In the genomic region with DNA sequence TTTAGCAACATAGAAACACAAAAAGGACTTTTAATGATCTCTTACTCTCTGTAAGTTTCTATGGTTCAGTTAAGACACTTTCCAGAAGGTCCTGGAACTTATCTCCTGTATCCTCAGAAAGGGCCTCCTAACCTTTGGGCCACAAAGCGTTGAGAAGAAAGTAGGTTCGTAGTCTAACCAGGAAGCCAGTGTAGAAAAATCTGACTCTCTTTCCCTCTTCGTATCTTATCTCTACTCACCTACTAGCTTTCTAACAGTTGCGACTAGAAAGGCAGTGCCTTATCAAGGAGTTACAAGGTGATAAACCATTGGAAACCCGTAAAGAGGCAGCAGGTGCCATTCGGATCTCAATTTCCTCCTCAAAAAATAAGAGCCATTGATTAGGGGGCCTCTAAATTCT, we compare ENCODE assay signal across 21 cellular contexts. TPM values are rescaled to one million over a fixed set of nuclear protein-coding genes. Genes with fewer than 3 reads are reported as not detected.
DNase-seq lines count a peak whose midpoint lies in the region; ATAC-seq and TF ChIP-seq lines count a peak whose summit lies in the region.
"Had no signal": no experiment of that assay in that cellular context is flagged by ENCODE, and none has a peak within 500 bp of the region (broad histone marks: within the 10 kb centered on the region; RNA-seq: fewer than 3 reads in every experiment).

No MANE protein-coding gene starts in this region.

- H3K9ac ChIP-seq in BLaER1 treated with 17β-estradiol and CSF1 and Interleukin-3, amounts not matched to agents 10 nM and 100 nM = no peak overlapping the region
- H3K9ac ChIP-seq: GM23248 had no signal

- H3K27ac ChIP-seq in BLaER1 treated with 17β-estradiol and CSF1 and Interleukin-3, amounts not matched to agents 10 nM and 100 nM = no peak overlapping the region; a peak in 1 of 22 replicates
- H3K27ac ChIP-seq in muscle layer of duodenum (ENCODE audit: low read length) = peak overlapping the region; percentile 11
- H3K27ac ChIP-seq: GM23248 had no signal

- intact Hi-C loops in left colon (cut with DNase I, micrococcal nuclease) = no loop called here

- H3K27ac Mint-ChIP-seq in T-helper 17 cell = peak overlapping the region; percentile 24
- H3K27ac Mint-ChIP-seq in nephron progenitor cell = no peak overlapping the region
- H3K27ac Mint-ChIP-seq: B cell had no signal

- H3K9me3 Mint-ChIP-seq in nephron progenitor cell = no peaks in the 10 kb centered on the region
- H3K9me3 Mint-ChIP-seq: CD8-positive, alpha-beta memory T cell had no signal

- H3K4me1 Mint-ChIP-seq in T-helper 17 cell (peaks cover 24% of the 10 kb centered on the region), nephron progenitor cell (peaks cover 5% of the 10 kb centered on the region)
- H3K4me1 Mint-ChIP-seq: B cell had no signal

- ATAC-seq in T-helper 17 cell (no peak), left colon (peak; percentile 76), left lobe of liver (no peak)

- H3K27me3 ChIP-seq in BLaER1 treated with 17β-estradiol and CSF1 and Interleukin-3, amounts not matched to agents 10 nM and 100 nM = no peaks in the 10 kb centered on the region
- H3K27me3 ChIP-seq in muscle layer of duodenum (ENCODE audit: low read depth, low read length) = no peaks in the 10 kb centered on the region

- peaks cover 0 to 6% (median 0%) of the 10 kb centered on the region in 11 experiments; a peak in 2 of 22 replicates for H3K9me3 ChIP-seq in BLaER1 treated with 17β-estradiol and CSF1 and Interleukin-3, amounts not matched to agents 10 nM and 100 nM (replicated peaks in 1 of 11)
- no peaks in the 10 kb centered on the region for H3K9me3 ChIP-seq in T-helper 17 cell (ENCODE audit: control insufficient read depth, low read length, poor library complexity, severe bottlenecking)
- H3K9me3 ChIP-seq in muscle layer of duodenum (ENCODE audit: control insufficient read depth in 1 of 2, low read length in 2 of 2) = no peaks in the 10 kb centered on the region
- H3K9me3 ChIP-seq: HAP-1 had no signal

- no peak for TF ChIP-seq CTCF in nephron progenitor cell (IDR thresholded peaks at IDR 0.05)

- H3K4me1 ChIP-seq in BLaER1 treated with 17β-estradiol and CSF1 and Interleukin-3, amounts not matched to agents 10 nM and 100 nM = peaks cover 16 to 57% (median 48%) of the 10 kb centered on the region in 10 experiments
- no peaks in the 10 kb centered on the region for H3K4me1 ChIP-seq in muscle layer of duodenum (ENCODE audit: control insufficient read depth in 1 of 2, insufficient read depth in 2 of 2, low read length in 2 of 2)
- H3K4me1 ChIP-seq: HAP-1 had no signal

- DNase-seq in T-helper 17 cell = no peak
- no peak for DNase-seq in left colon
- no peak for DNase-seq in left lobe of liver (ENCODE audit: low spot score)
- DNase-seq in OCI-M1 (lab: John Stamatoyannopoulos, UW) = no peak
- no peak for DNase-seq in nephron progenitor cell
- DNase-seq: C1 segment of cervical spinal cord; CD4-positive, CD25-positive, alpha-beta regulatory T cell; CD8-positive, alpha-beta memory T cell; COR-L47; DMS 273 treated with DMSO at 0.1 percent for 48 hours; DMS53; DND-41; EL; GM23248 had no signal

- no peak overlapping the region for H3K4me3 ChIP-seq in BLaER1 treated with 17β-estradiol and CSF1 and Interleukin-3, amounts not matched to agents 10 nM and 100 nM
- H3K4me3 ChIP-seq in muscle layer of duodenum (ENCODE audit: low read depth in 1 of 2, low read length in 2 of 2) = no peak overlapping the region
- H3K4me3 ChIP-seq: GM23248, HAP-1 had no signal

- no peaks in the 10 kb centered on the region for H4K20me1 ChIP-seq in BLaER1 treated with 17β-estradiol and CSF1 and Interleukin-3, amounts not matched to agents 10 nM and 100 nM

- H3K4me3 Mint-ChIP-seq in T-helper 17 cell = no peak overlapping the region
- no peak overlapping the region for H3K4me3 Mint-ChIP-seq in nephron progenitor cell
- H3K4me3 Mint-ChIP-seq: B cell; CD4-positive, CD25-positive, alpha-beta regulatory T cell; CD8-positive, alpha-beta memory T cell had no signal

- H3K36me3 Mint-ChIP-seq in T-helper 17 cell (ENCODE audit: low read depth) (no peaks in the 10 kb centered on the region), nephron progenitor cell (ENCODE audit: low read depth) (no peaks in the 10 kb centered on the region)
- H3K36me3 Mint-ChIP-seq: CD8-positive, alpha-beta memory T cell had no signal

- no peaks in the 10 kb centered on the region for H3K36me3 ChIP-seq in BLaER1 treated with 17β-estradiol and CSF1 and Interleukin-3, amounts not matched to agents 10 nM and 100 nM
- no peaks in the 10 kb centered on the region for H3K36me3 ChIP-seq in muscle layer of duodenum (ENCODE audit: control insufficient read depth in 1 of 2, insufficient read depth in 2 of 2, low read length in 2 of 2)
- H3K36me3 ChIP-seq: HAP-1 had no signal

- peak overlapping the region in 7 of 11 experiments; percentile 31 to 59 (median 49); a peak in 10 of 22 replicates for H3K4me2 ChIP-seq in BLaER1 treated with 17β-estradiol and CSF1 and Interleukin-3, amounts not matched to agents 10 nM and 100 nM

- H3K27me3 Mint-ChIP-seq in T-helper 17 cell (no peaks in the 10 kb centered on the region), nephron progenitor cell (ENCODE audit: low read depth, poor library complexity) (peaks cover 15% of the 10 kb centered on the region)
- H3K27me3 Mint-ChIP-seq: CD4-positive, CD25-positive, alpha-beta regulatory T cell; CD8-positive, alpha-beta memory T cell had no signal

RNA-seq across cellular contexts. Expression of gene DMBT1, which starts 11.9 kb away (rescaled TPM):
- total RNA-seq in T-helper 17 cell (not detected), left colon (100 to 1,000 TPM in 1 of 2 donors, 10 to 100 TPM in 1; 59.0 to 424 TPM), left lobe of liver (0.15 TPM)
- total RNA-seq: A172; B cell; CD4-positive, CD25-positive, alpha-beta regulatory T cell; CD8-positive, alpha-beta memory T cell; G401; GM23248; H4 had no signal

Comparison
In these comparisons a context has a peak if more than half of its experiments do, and no peak if none do; other contexts are left out.
1. RNA of gene DMBT1, which starts 11.9 kb away (total RNA-seq): 59.0 to 424 TPM in left colon; 0.15 TPM in left lobe of liver (single experiment) and not detected in T-helper 17 cell; every median in the first group is over 10 times any median in the second.